12 cellular contexts compared by ENCODE assay signal in genomic region chr6:148593130-148593812, GRCh38.
A peak's percentile ranks its signal among the peaks of the same experiment; 100 is the strongest.
DNase-seq lines count a peak whose midpoint lies in the region; ATAC-seq and TF ChIP-seq lines count a peak whose summit lies in the region.
"Had no signal": no experiment of that assay in that cellular context is flagged by ENCODE, and none has a peak within 500 bp of the region (broad histone marks: within the 10 kb centered on the region; RNA-seq: fewer than 3 reads in every experiment).

No MANE protein-coding gene starts in this region.

- peak overlapping the region; percentile 21 for H3K27ac ChIP-seq in fibroblast of lung (ENCODE audit: insufficient read depth, low read length)
- peak overlapping the region; percentile 51 for H3K27ac ChIP-seq in upper lobe of right lung
- no peak overlapping the region for H3K27ac ChIP-seq in colonic mucosa

- H2AFZ ChIP-seq in fibroblast of lung (ENCODE audit: low read length), result peak overlapping the region; percentile 9

- peak; percentile 38 for DNase-seq in M059J (ENCODE audit: low read depth)
- peak; percentile 47 to 65 for DNase-seq in fibroblast of lung (ENCODE audit: low read depth in 2 of 2)
- no peak for DNase-seq in mucosa of descending colon
- peak; percentile 67 for DNase-seq in upper lobe of right lung
- no peak for DNase-seq in T-cell
- no peak for DNase-seq in colonic mucosa
- DNase-seq in NCI-H524 (lab: John Stamatoyannopoulos, UW), result no peak
- DNase-seq: glutamatergic neuron, MG63, NCI-H446, SHP77 treated with DMSO at 0.1 percent for 48 hours had no signal

- peaks cover 0 to under 1% (median 0%) of the 10 kb centered on the region in 3 donors for H3K9me3 Mint-ChIP-seq in T-cell

- H3K4me3 Mint-ChIP-seq in T-cell, result no peak overlapping the region

- no peaks in the 10 kb centered on the region for H3K36me3 Mint-ChIP-seq in T-cell

- no peak overlapping the region for H3K4me3 ChIP-seq in fibroblast of lung (replicated peaks in 1 of 4; ENCODE audit: control extremely low read depth in 1 of 4, insufficient read depth in 1 of 4, low read depth in 3 of 4, low read length in 4 of 4)
- no peak overlapping the region for H3K4me3 ChIP-seq in mucosa of descending colon
- no peak overlapping the region for H3K4me3 ChIP-seq in upper lobe of right lung
- no peak overlapping the region for H3K4me3 ChIP-seq in colonic mucosa
- H3K4me3 ChIP-seq: MG63 had no signal

- ATAC-seq in mucosa of descending colon (peak; percentile 44), upper lobe of right lung (peak; percentile 75), T-cell (replicated peaks in 1 of 4) (no peak)
- ATAC-seq: activated CD4-positive, CD25-positive, alpha-beta regulatory T cell treated with anti-CD3 and anti-CD28 coated beads, Interleukin-2, amount 50 U/mL, for 24 hours had no signal

- H3K27me3 ChIP-seq in fibroblast of lung (ENCODE audit: control insufficient read depth, insufficient read depth, low read length), result no peaks in the 10 kb centered on the region
- no peaks in the 10 kb centered on the region for H3K27me3 ChIP-seq in upper lobe of right lung
- H3K27me3 ChIP-seq in colonic mucosa, result no peaks in the 10 kb centered on the region
- H3K27me3 ChIP-seq: MG63 had no signal

- H4K20me1 ChIP-seq in fibroblast of lung (ENCODE audit: control insufficient read depth, extremely low read depth, insufficient read depth, low read length), result no peaks in the 10 kb centered on the region

- intact Hi-C loops in mucosa of descending colon (cut with DNase I, micrococcal nuclease), result no loop called here
- intact Hi-C loops in upper lobe of right lung (cut with DNase I), result no loop called here
- intact Hi-C loops in colonic mucosa (cut with DNase I), result no loop called here

- POLR2A ChIA-PET in T-cell (lab: Charles Lee), result no interaction called here

- no peaks in the 10 kb centered on the region for H3K9me3 ChIP-seq in fibroblast of lung (ENCODE audit: control insufficient read depth, insufficient read depth, low read depth, low read length)
- H3K9me3 ChIP-seq in mucosa of descending colon, result no peaks in the 10 kb centered on the region
- no peaks in the 10 kb centered on the region for H3K9me3 ChIP-seq in upper lobe of right lung
- no peaks in the 10 kb centered on the region for H3K9me3 ChIP-seq in colonic mucosa

- H3K36me3 ChIP-seq in fibroblast of lung (ENCODE audit: control insufficient read depth, insufficient read depth, low read length), result no peaks in the 10 kb centered on the region
- no peaks in the 10 kb centered on the region for H3K36me3 ChIP-seq in mucosa of descending colon (ENCODE audit: low read depth)
- H3K36me3 ChIP-seq in upper lobe of right lung, result no peaks in the 10 kb centered on the region
- no peaks in the 10 kb centered on the region for H3K36me3 ChIP-seq in colonic mucosa
- H3K36me3 ChIP-seq: MG63 had no signal

- no peaks in the 10 kb centered on the region for H3K79me2 ChIP-seq in fibroblast of lung (ENCODE audit: control insufficient read depth, insufficient read depth, low read length)

- H3K4me2 ChIP-seq in fibroblast of lung (ENCODE audit: extremely low read depth, insufficient read depth, low read length), result peak overlapping the region; percentile 41

- H3K4me1 Mint-ChIP-seq in T-cell, result peaks cover 0 to 2% (median 2%) of the 10 kb centered on the region in 3 donors

- CTCF ChIA-PET in T-cell (lab: Charles Lee), result no interaction called here

- TF ChIP-seq CTCF in fibroblast of lung (conservative IDR thresholded peaks at IDR 0.05 in 1 of 2, IDR thresholded peaks at IDR 0.05 in 1 of 2; ENCODE audit: low read depth in 1 of 2, low read length in 2 of 2) (no peak), mucosa of descending colon (IDR thresholded peaks at IDR 0.05) (no peak), upper lobe of right lung (IDR thresholded peaks at IDR 0.05) (no peak), colonic mucosa (IDR thresholded peaks at IDR 0.05) (no peak)

- no peak overlapping the region for H3K27ac Mint-ChIP-seq in T-cell

- H3K4me1 ChIP-seq in fibroblast of lung (ENCODE audit: control insufficient read depth, extremely low read depth, insufficient read depth, low read length), result no peaks in the 10 kb centered on the region
- no peaks in the 10 kb centered on the region for H3K4me1 ChIP-seq in mucosa of descending colon (ENCODE audit: low read depth)
- peaks cover 7% of the 10 kb centered on the region for H3K4me1 ChIP-seq in upper lobe of right lung
- no peaks in the 10 kb centered on the region for H3K4me1 ChIP-seq in colonic mucosa

- peaks cover 16 to 23% of the 10 kb centered on the region in 2 donors for H3K27me3 Mint-ChIP-seq in T-cell

- H3K9ac ChIP-seq in fibroblast of lung (ENCODE audit: insufficient read depth, low read length) (no peak overlapping the region), colonic mucosa (ENCODE audit: low read depth in 2 of 2, low read length in 2 of 2) (no peak overlapping the region)

Comparison
In these comparisons a context has a peak if more than half of its experiments do, and no peak if none do; other contexts are left out.
1. DNase-seq: peak in M059J (single experiment), fibroblast of lung (2 of 2) and upper lobe of right lung (single experiment); none in mucosa of descending colon (0 of 3), T-cell (0 of 34), colonic mucosa (single experiment) and NCI-H524 (0 of 2).
2. ATAC-seq: peak in mucosa of descending colon (single experiment) and upper lobe of right lung (single experiment); none in T-cell (0 of 4).